23 cellular contexts compared by ENCODE assay signal in genomic region chr2:78147466-78147865, GRCh38.
DNase-seq lines count a peak whose midpoint lies in the region; ATAC-seq and TF ChIP-seq lines count a peak whose summit lies in the region.
"Had no signal": no experiment of that assay in that cellular context is flagged by ENCODE, and none has a peak within 500 bp of the region (broad histone marks: within the 10 kb centered on the region; RNA-seq: fewer than 3 reads in every experiment).

No MANE protein-coding gene starts in this region.

- WGBS in lower leg skin, 2 donors: 45 to 52% methylated on average over 2 of the region's 2 CpGs

- no peaks in the 10 kb centered on the region for H3K36me3 ChIP-seq in MG63
- H3K36me3 ChIP-seq: Peyer's patch, SJSA1 had no signal

- H3K9me3 ChIP-seq in MG63: no peaks in the 10 kb centered on the region
- H3K9me3 ChIP-seq: Peyer's patch, SJSA1 had no signal

- no peak for TF ChIP-seq POLR2A in lower leg skin (IDR thresholded peaks at IDR 0.05)

- H3K27me3 ChIP-seq in MG63: no peaks in the 10 kb centered on the region
- H3K27me3 ChIP-seq: Peyer's patch, SJSA1 had no signal

- no peak for TF ChIP-seq CTCF in epithelial cell of esophagus (IDR thresholded peaks at IDR 0.05; ENCODE audit: insufficient read depth, low read depth, low read length, missing control alignments)
- TF ChIP-seq CTCF in lower leg skin (IDR thresholded peaks at IDR 0.05): no peak

- intact Hi-C loops in lower leg skin (cut with DNase I; ENCODE audit: low total_unique reads): no loop called here

- no peak for ATAC-seq in HG03457 (IDR thresholded peaks at IDR 0.05; ENCODE audit: unreplicated experiment)
- ATAC-seq: GM12878, GM23338, HCT116 had no signal

- no peak overlapping the region for H3K4me3 ChIP-seq in MG63
- no peak overlapping the region for H3K4me3 ChIP-seq in epithelial cell of esophagus (ENCODE audit: low read length)
- no peak overlapping the region for H3K4me3 ChIP-seq in lower leg skin (ENCODE audit: low read depth, poor library complexity, severe bottlenecking)
- H3K4me3 ChIP-seq: GM12878, GM23338, Peyer's patch, SJSA1 had no signal

- peak; percentile 20 to 21 for DNase-seq in SHP77 (lab: John Stamatoyannopoulos, UW)
- DNase-seq in SHP77 treated with DMSO at 0.1 percent for 48 hours (lab: John Stamatoyannopoulos, UW): no peak
- peak; percentile 4 for DNase-seq in MG63
- DNase-seq in epithelial cell of esophagus (ENCODE audit: low read depth): peak; percentile 35
- DNase-seq in NK-92 treated with Interleukin-12 subunit alpha and Interleukin-12 subunit beta, amount 100 ng/mL, for 24 hours (lab: John Stamatoyannopoulos, UW): no peak
- DNase-seq in stimulated activated CD4-positive, alpha-beta T cell treated with anti-CD3 and anti-CD28 coated beads, Interleukin-15, amount 100 ng/mL, for 24 hours: no peak
- DNase-seq in lower leg skin (ENCODE audit: low spot score in 2 of 2): no peak
- DNase-seq: 8988T, ACHN, DMS53, GDM1, KBM-7, MM.1S, NCI-H2029, NCI-H446, NCI-H524 treated with DMSO at 0.1 percent for 48 hours, NCI-H774, Peyer's patch had no signal

Comparison
In these comparisons a context has a peak if more than half of its experiments do, and no peak if none do; other contexts are left out.
1. DNase-seq: peak in SHP77 (2 of 2), MG63 (single experiment) and epithelial cell of esophagus (single experiment); none in SHP77 treated with DMSO at 0.1 percent for 48 hours (single experiment), NK-92 treated with Interleukin-12 subunit alpha and Interleukin-12 subunit beta, amount 100 ng/mL, for 24 hours (single experiment), stimulated activated CD4-positive, alpha-beta T cell treated with anti-CD3 and anti-CD28 coated beads, Interleukin-15, amount 100 ng/mL, for 24 hours (single experiment) and lower leg skin (0 of 2).